8 cellular contexts compared by ENCODE assay signal in genomic region chr11:65488273-65489058, GRCh38. TPM values are rescaled to one million over a fixed set of nuclear protein-coding genes. Genes with fewer than 3 reads are reported as not detected.
DNase-seq lines count a peak whose midpoint lies in the region; ATAC-seq and TF ChIP-seq lines count a peak whose summit lies in the region.

No MANE protein-coding gene starts in this region.

- H3K36me3 ChIP-seq in WERI-Rb-1, result no peaks in the 10 kb centered on the region

- H3K27me3 Mint-ChIP-seq in glutamatergic neuron (ENCODE audit: unreplicated experiment), result peaks cover 18% of the 10 kb centered on the region

- H3K4me3 ChIP-seq in WERI-Rb-1 (ENCODE audit: low read depth, low read length), result peak overlapping the region; percentile 48
- H3K4me3 ChIP-seq in retinal pigment epithelial cell (ENCODE audit: low read length), result peak overlapping the region; percentile 2

- H3K27me3 ChIP-seq in WERI-Rb-1 (ENCODE audit: insufficient read depth, low read depth, severe bottlenecking), result no peaks in the 10 kb centered on the region

- H3K27ac ChIP-seq in WERI-Rb-1, result peak overlapping the region; percentile 85

- peak overlapping the region; percentile 87 for H3K4me3 Mint-ChIP-seq in glutamatergic neuron (ENCODE audit: unreplicated experiment)

- no peak for ATAC-seq in GM18868 (IDR thresholded peaks at IDR 0.05; ENCODE audit: unreplicated experiment)

- H3K9me3 Mint-ChIP-seq in glutamatergic neuron (ENCODE audit: unreplicated experiment), result peaks cover 12% of the 10 kb centered on the region

- peaks cover 59% of the 10 kb centered on the region for H3K4me1 Mint-ChIP-seq in glutamatergic neuron (ENCODE audit: low read depth, unreplicated experiment)

- DNase-seq in H4 (ENCODE audit: low spot score) (peak; percentile 21), WERI-Rb-1 (no peak), glutamatergic neuron (peak; percentile 42), retinal pigment epithelial cell (ENCODE audit: low read depth) (no peak), SHP77 treated with DMSO at 0.1 percent for 48 hours (lab: John Stamatoyannopoulos, UW) (no peak), NCI-H1436 treated with DMSO at 0.1 percent for 48 hours (lab: John Stamatoyannopoulos, UW) (no peak), NCI-H1092 (lab: John Stamatoyannopoulos, UW) (no peak)

- no peaks in the 10 kb centered on the region for H3K9me3 ChIP-seq in WERI-Rb-1 (ENCODE audit: severe bottlenecking)

- H3K36me3 Mint-ChIP-seq in glutamatergic neuron (ENCODE audit: unreplicated experiment), result no peaks in the 10 kb centered on the region

- no peak for TF ChIP-seq CTCF in WERI-Rb-1 (IDR thresholded peaks at IDR 0.05; ENCODE audit: low read depth, low read length)
- TF ChIP-seq CTCF in glutamatergic neuron (IDR thresholded peaks at IDR 0.05; ENCODE audit: partially characterized antibody, unreplicated experiment), result no peak
- TF ChIP-seq CTCF in retinal pigment epithelial cell (conservative IDR thresholded peaks at IDR 0.05; ENCODE audit: low read depth, low read length), result no peak

- H3K27ac Mint-ChIP-seq in glutamatergic neuron (ENCODE audit: unreplicated experiment), result peak overlapping the region; percentile 99

RNA-seq across cellular contexts. Expression of gene MALAT1, which starts 10.4 kb away (rescaled TPM):
- total RNA-seq in H4 (2014; rRNA removed; shearing (Covaris generic)), result 168 and 177 TPM in 2 replicates
- total RNA-seq in glutamatergic neuron (ENCODE audit: unreplicated experiment), result 18,218 TPM

RNA-seq across cellular contexts. Expression of gene SCYL1, which starts 36.4 kb away (rescaled TPM):
- total RNA-seq in H4 (2014; rRNA removed; shearing (Covaris generic)), result 34.5 and 38.6 TPM in 2 replicates
- 80.0 TPM for total RNA-seq in glutamatergic neuron (ENCODE audit: unreplicated experiment)

Comparison
In these comparisons a context has a peak if more than half of its experiments do, and no peak if none do; other contexts are left out.
1. DNase-seq: peak in H4 (single experiment) and glutamatergic neuron (single experiment); none in WERI-Rb-1 (single experiment), retinal pigment epithelial cell (single experiment), SHP77 treated with DMSO at 0.1 percent for 48 hours (single experiment), NCI-H1436 treated with DMSO at 0.1 percent for 48 hours (single experiment) and NCI-H1092 (single experiment).
2. RNA of gene MALAT1, which starts 10.4 kb away (total RNA-seq): 18,218 TPM in glutamatergic neuron (single experiment); 168 to 177 TPM in H4; every median in the first group is over 100 times any median in the second.